Comparison of ENCODE assay signal across 9 cellular contexts in the genomic region with DNA sequence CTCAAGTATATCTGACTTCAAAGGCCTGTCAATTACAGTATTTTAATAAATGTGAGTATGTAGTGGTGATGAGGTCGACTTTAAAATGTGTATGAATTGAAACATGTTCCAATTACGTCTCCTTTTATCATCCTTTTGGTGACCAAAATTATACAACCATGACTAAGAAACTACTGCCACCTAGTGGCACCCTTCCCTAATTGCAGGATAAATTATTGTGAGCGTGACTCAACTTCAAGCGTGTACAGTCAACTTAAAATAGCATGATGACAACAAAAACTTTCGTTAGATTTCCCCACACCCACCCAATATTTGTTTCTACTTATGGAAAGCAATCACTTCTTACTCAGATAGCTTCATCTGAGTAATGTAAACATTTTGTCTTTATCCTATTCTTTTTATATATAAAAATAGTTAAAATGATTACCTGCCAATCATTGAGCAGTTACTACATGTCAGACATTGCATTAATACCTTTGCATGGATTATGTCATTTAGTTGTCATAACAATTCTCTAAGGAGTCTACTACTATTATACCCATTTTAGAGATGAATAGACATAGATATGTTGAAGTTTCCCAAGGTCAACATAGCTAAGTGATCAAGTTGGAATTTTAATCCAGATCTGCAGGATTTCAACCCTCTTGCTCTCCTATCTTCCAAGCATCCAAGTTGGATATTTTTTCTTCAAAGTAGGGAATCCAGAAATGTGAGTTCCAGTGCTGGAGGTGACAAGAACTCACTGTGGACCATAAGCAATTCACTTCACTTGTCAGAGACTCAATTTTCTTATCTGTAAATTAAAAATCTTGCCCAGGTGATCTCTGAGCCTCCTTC.
DNase-seq lines count a peak whose midpoint lies in the region; ATAC-seq and TF ChIP-seq lines count a peak whose summit lies in the region.
"Had no signal": no experiment of that assay in that cellular context is flagged by ENCODE, and none has a peak within 500 bp of the region (broad histone marks: within the 10 kb centered on the region; RNA-seq: fewer than 3 reads in every experiment).

No MANE protein-coding gene starts in this region.

- no peaks in the 10 kb centered on the region for H3K36me3 ChIP-seq in Panc1 (ENCODE audit: control insufficient read depth, insufficient read depth, low read length)

- DNase-seq in CD14-positive monocyte (ENCODE audit: low spot score) = no peak
- DNase-seq in GM13976 (ENCODE audit: low spot score) = peak; percentile 47
- peak; percentile 8 for DNase-seq in Panc1 (ENCODE audit: low read depth, low spot score)
- DNase-seq in fibroblast of gingiva (ENCODE audit: low read depth) = peak; percentile 7
- DNase-seq in stimulated activated naive B cell treated with anti-CD40 and anti-IgM and Interleukin-4, amounts not matched to agents 10 μg/mL and 1 μg/mL and 100 μg/mL, for 72 hours = peak; percentile 33
- no peak for DNase-seq in 8988T

- no peaks in the 10 kb centered on the region for H3K27me3 ChIP-seq in Panc1 (ENCODE audit: control insufficient read depth, insufficient read depth, low read length)

- H3K4me1 Mint-ChIP-seq in CD14-positive monocyte = no peaks in the 10 kb centered on the region
- H3K4me1 Mint-ChIP-seq in stimulated activated naive B cell treated with anti-CD40 and anti-IgM and Interleukin-4, amounts not matched to agents 10 μg/mL and 1 μg/mL and 100 μg/mL, for 72 hours = no peaks in the 10 kb centered on the region

- no peak overlapping the region for H3K4me3 Mint-ChIP-seq in CD14-positive monocyte
- no peak overlapping the region for H3K4me3 Mint-ChIP-seq in stimulated activated naive B cell treated with anti-CD40 and anti-IgM and Interleukin-4, amounts not matched to agents 10 μg/mL and 1 μg/mL and 100 μg/mL, for 72 hours

- no TSS peak for BruUV-seq in Panc1 (replicated peaks; lab: Mats Ljungman, UMichigan)

- H3K27ac Mint-ChIP-seq in CD14-positive monocyte = no peak overlapping the region
- H3K27ac Mint-ChIP-seq in stimulated activated naive B cell treated with anti-CD40 and anti-IgM and Interleukin-4, amounts not matched to agents 10 μg/mL and 1 μg/mL and 100 μg/mL, for 72 hours = no peak overlapping the region

- peak; percentile 94 for TF ChIP-seq CTCF in CD14-positive monocyte (IDR thresholded peaks at IDR 0.05)
- TF ChIP-seq CTCF in GM13976 (IDR thresholded peaks at IDR 0.05; ENCODE audit: borderline replicate concordance, control extremely low read depth, extremely low read depth, insufficient read depth, missing control alignments) = peak; percentile 56
- TF ChIP-seq CTCF in Panc1 (IDR thresholded peaks at IDR 0.05) = peak; percentile 76; the same call in 1 of the 2 replicates

- no peaks in the 10 kb centered on the region for H3K4me1 ChIP-seq in Panc1 (ENCODE audit: control insufficient read depth, insufficient read depth, low read length)
- H3K4me1 ChIP-seq: parathyroid adenoma had no signal

- CTCF ChIA-PET in Panc1 (lab: Charles Lee) = no interaction called here

- no peaks in the 10 kb centered on the region for H3K36me3 Mint-ChIP-seq in CD14-positive monocyte
- no peaks in the 10 kb centered on the region for H3K36me3 Mint-ChIP-seq in stimulated activated naive B cell treated with anti-CD40 and anti-IgM and Interleukin-4, amounts not matched to agents 10 μg/mL and 1 μg/mL and 100 μg/mL, for 72 hours

- intact Hi-C loops in CD14-positive monocyte (cut with micrococcal nuclease) (no loop called here), Panc1 (cut with micrococcal nuclease; ENCODE audit: unreplicated experiment) (loop anchor here (2.0 to 5.0 kb wide), 2 partner anchors 458 to 529 kb away; no protein-coding TSS in a partner anchor)

- H3K27me3 Mint-ChIP-seq in CD14-positive monocyte (ENCODE audit: low read depth in 3 of 3) = peaks cover 0 to 6% (median 2%) of the 10 kb centered on the region in 3 donors
- H3K27me3 Mint-ChIP-seq in stimulated activated naive B cell treated with anti-CD40 and anti-IgM and Interleukin-4, amounts not matched to agents 10 μg/mL and 1 μg/mL and 100 μg/mL, for 72 hours = peaks cover 6 to 9% of the 10 kb centered on the region in 2 donors

- H3K9me3 ChIP-seq in Panc1 (ENCODE audit: control insufficient read depth, insufficient read depth, low read depth, low read length) = no peaks in the 10 kb centered on the region

- POLR2A ChIA-PET in Panc1 (lab: Charles Lee) = no interaction called here

- no peak for ATAC-seq in Panc1
- no peak for ATAC-seq in stimulated activated naive B cell treated with anti-CD40 and anti-IgM and Interleukin-4, amounts not matched to agents 10 μg/mL and 1 μg/mL and 100 μg/mL, for 72 hours (replicated peaks)
- ATAC-seq in HG03196 (IDR thresholded peaks at IDR 0.05; ENCODE audit: unreplicated experiment) = no peak
- ATAC-seq in GM21515 (IDR thresholded peaks at IDR 0.05; ENCODE audit: unreplicated experiment) = no peak

- H3K27ac ChIP-seq in Panc1 (ENCODE audit: low read length) = no peak overlapping the region
- H3K27ac ChIP-seq: parathyroid adenoma had no signal

- in situ Hi-C loops in GM13976 (cut with MboI; ENCODE audit: low sequenced_read_pairs, unreplicated experiment) = loop anchor here (25.0 kb wide), 1 partner anchor 453 kb away; no protein-coding TSS in a partner anchor
- in situ Hi-C loops in Panc1 (cut with HindIII; ENCODE audit: low pct_unique_long_range_greater_than_20kb, low sequenced_read_pairs) = no loop called here

- H3K9me3 Mint-ChIP-seq in CD14-positive monocyte = peaks cover 0 to 4% (median 2%) of the 10 kb centered on the region in 7 donors
- H3K9me3 Mint-ChIP-seq in stimulated activated naive B cell treated with anti-CD40 and anti-IgM and Interleukin-4, amounts not matched to agents 10 μg/mL and 1 μg/mL and 100 μg/mL, for 72 hours = peaks cover 4 to 6% of the 10 kb centered on the region in 2 donors

- H3K4me3 ChIP-seq in Panc1 (ENCODE audit: low read depth in 2 of 2, low read length in 2 of 2) = no peak overlapping the region

Comparison
In these comparisons a context has a peak if more than half of its experiments do, and no peak if none do; other contexts are left out.
1. DNase-seq: peak in GM13976 (single experiment), Panc1 (single experiment), fibroblast of gingiva (single experiment) and stimulated activated naive B cell treated with anti-CD40 and anti-IgM and Interleukin-4, amounts not matched to agents 10 μg/mL and 1 μg/mL and 100 μg/mL, for 72 hours (single experiment); none in CD14-positive monocyte (single experiment) and 8988T (single experiment).
2. Peak in every context shown above with its lines, with median percentiles within 50 percentile points of each other: CTCF ChIP-seq.